Comparison of ENCODE assay signal across 9 cellular contexts in genomic region chr4:92305878-92306520, GRCh38. TPM values are rescaled to one million over a fixed set of nuclear protein-coding genes. Genes with fewer than 3 reads are reported as not detected.
DNase-seq lines count a peak whose midpoint lies in the region; ATAC-seq, FAIRE-seq and TF ChIP-seq lines count a peak whose summit lies in the region.
"Had no signal": no experiment of that assay in that cellular context is flagged by ENCODE, and none has a peak within 500 bp of the region (broad histone marks: within the 10 kb centered on the region; RNA-seq: fewer than 3 reads in every experiment).

No MANE protein-coding gene starts in this region.

- peak overlapping the region; percentile 37 for H2AFZ ChIP-seq in keratinocyte (ENCODE audit: control insufficient read depth, low read length)

- no peaks in the 10 kb centered on the region for H3K79me2 ChIP-seq in keratinocyte (ENCODE audit: control insufficient read depth, insufficient read depth, low read length)

- dilution Hi-C loops in keratinocyte (cut with MboI; ENCODE audit: extremely low pct_ligation_motif_present, low sequenced_read_pairs): no loop called here

- no peak for DNase-seq in MG63
- no peak for DNase-seq in cardiac fibroblast (ENCODE audit: low read depth in 2 of 2)
- DNase-seq in keratinocyte (ENCODE audit: low read depth, low spot score): no peak
- DNase-seq in superior temporal gyrus (ENCODE audit: extremely low spot score): peak; percentile 72
- no peak for DNase-seq in NCI-H2196 (lab: John Stamatoyannopoulos, UW; ENCODE audit: unreplicated experiment)
- no peak for DNase-seq in RPMI8226

- H3K9me3 ChIP-seq in MG63 (no peaks in the 10 kb centered on the region), keratinocyte (ENCODE audit: control insufficient read depth, low read depth, low read length) (no peaks in the 10 kb centered on the region)

- no peaks in the 10 kb centered on the region for H3K36me3 ChIP-seq in MG63
- no peaks in the 10 kb centered on the region for H3K36me3 ChIP-seq in keratinocyte (ENCODE audit: control insufficient read depth in 2 of 2, extremely low read depth in 1 of 2, insufficient read depth in 2 of 2, low read length in 2 of 2)

- TF ChIP-seq CTCF in cardiac fibroblast (IDR thresholded peaks at IDR 0.05; ENCODE audit: low read depth, low read length) (no peak), keratinocyte (optimal IDR thresholded peaks at IDR 0.05 in 1 of 3, IDR thresholded peaks at IDR 0.05 in 1 of 3, conservative IDR thresholded peaks at IDR 0.05 in 1 of 3; ENCODE audit: extremely low read depth in 1 of 3, insufficient read depth in 2 of 3, low read length in 3 of 3) (no peak)

- no peaks in the 10 kb centered on the region for H4K20me1 ChIP-seq in keratinocyte (ENCODE audit: control insufficient read depth, extremely low read depth, insufficient read depth, low read length)

- no peak for FAIRE-seq in keratinocyte (lab: Jason Lieb, UNC)

- H3K4me3 ChIP-seq in MG63: peak overlapping the region; percentile 21
- H3K4me3 ChIP-seq in cardiac fibroblast (replicated peaks in 1 of 2; ENCODE audit: low read depth in 2 of 2, low read length in 2 of 2): peak overlapping the region; percentile 37 to 40
- peak overlapping the region in 2 of 3 experiments; percentile 34 to 52 for H3K4me3 ChIP-seq in keratinocyte (ENCODE audit: control insufficient read depth in 2 of 3, extremely low read depth in 1 of 3, insufficient read depth in 2 of 3, low read depth in 1 of 3, low read length in 3 of 3)

- no peak for ATAC-seq in HG03457 (IDR thresholded peaks at IDR 0.05; ENCODE audit: unreplicated experiment)
- ATAC-seq in GM21367 (IDR thresholded peaks at IDR 0.05; ENCODE audit: unreplicated experiment): no peak

- peaks cover 17% of the 10 kb centered on the region for H3K4me1 ChIP-seq in keratinocyte (ENCODE audit: control insufficient read depth, extremely low read depth, insufficient read depth, low read length)

- peak overlapping the region; percentile 70 for H3K4me2 ChIP-seq in keratinocyte (ENCODE audit: control insufficient read depth, extremely low read depth, insufficient read depth, low read depth, low read length)

- H3K9me1 ChIP-seq in keratinocyte (ENCODE audit: control insufficient read depth, extremely low read depth, insufficient read depth, low read length): no peaks in the 10 kb centered on the region

- no peak overlapping the region for H3K27ac ChIP-seq in keratinocyte (ENCODE audit: control insufficient read depth, insufficient read depth, low read length)

- H3K27me3 ChIP-seq in MG63: peaks cover 33% of the 10 kb centered on the region
- peaks cover 44% of the 10 kb centered on the region for H3K27me3 ChIP-seq in keratinocyte (ENCODE audit: control insufficient read depth, extremely low read depth, insufficient read depth, low read length)

- H3K9ac ChIP-seq in keratinocyte (ENCODE audit: control insufficient read depth, extremely low read depth, insufficient read depth, low read length): no peak overlapping the region

RNA-seq across cellular contexts. Expression of gene GRID2, which starts 2.2 kb away (rescaled TPM):
- total RNA-seq in MG63 (2014; rRNA removed; shearing (Covaris generic); ENCODE audit: low replicate concordance): not detected in 2 replicates
- not detected in 3 replicates for polyA plus RNA-seq in keratinocyte
- not detected for polyA plus RNA-seq in keratinocyte (2011; ENCODE audit: low read depth)
- polyA plus RNA-seq in keratinocyte (2011; cell fraction: cytosol; rRNA removed): not detected in 2 replicates
- not detected in 2 replicates for polyA plus RNA-seq in keratinocyte (2011; cell fraction: nucleus; rRNA removed)
- polyA plus RNA-seq in keratinocyte (2012; ENCODE audit: low replicate concordance): not detected in 2 replicates
- polyA minus RNA-seq in keratinocyte: not detected in 3 replicates
- polyA minus RNA-seq in keratinocyte (2011; cell fraction: cytosol; rRNA and poly(A)+ RNA removed): not detected
- not detected in 2 replicates for polyA minus RNA-seq in keratinocyte (2011; cell fraction: nucleus; rRNA and poly(A)+ RNA removed)
- polyA plus RNA-seq: IgD-negative memory B cell had no signal
